In the genomic region with DNA sequence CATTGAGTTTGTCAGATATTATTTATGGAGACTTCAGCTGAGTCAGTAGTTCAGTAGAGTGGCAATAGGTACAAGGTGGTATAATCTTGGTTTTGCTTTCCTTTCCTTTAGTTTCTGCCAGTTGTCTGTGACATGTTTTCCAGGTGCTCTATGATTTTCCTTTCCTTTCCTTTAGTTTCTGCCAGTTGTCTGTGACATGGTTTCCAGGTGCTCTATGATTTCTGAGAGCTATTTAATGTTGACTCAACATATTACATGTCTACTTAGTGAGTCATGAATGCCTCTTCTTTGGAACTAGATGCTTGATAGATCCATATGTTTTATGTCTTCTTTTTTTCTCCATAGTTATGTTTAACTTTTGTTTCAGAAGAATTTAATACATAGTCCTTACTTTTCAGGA, we compare ENCODE assay signal across 1 cellular context.
TF ChIP-seq lines count a peak whose summit lies in the region.

No MANE protein-coding gene starts in this region.

TF ChIP-seq in SK-N-SH treated with all-trans-retinoic acid at 6 μM for 48 hours, 23 proteins besides CTCF, POLR2A, EP300 and RAD21:
- TF ChIP-seq, protein P1, sequence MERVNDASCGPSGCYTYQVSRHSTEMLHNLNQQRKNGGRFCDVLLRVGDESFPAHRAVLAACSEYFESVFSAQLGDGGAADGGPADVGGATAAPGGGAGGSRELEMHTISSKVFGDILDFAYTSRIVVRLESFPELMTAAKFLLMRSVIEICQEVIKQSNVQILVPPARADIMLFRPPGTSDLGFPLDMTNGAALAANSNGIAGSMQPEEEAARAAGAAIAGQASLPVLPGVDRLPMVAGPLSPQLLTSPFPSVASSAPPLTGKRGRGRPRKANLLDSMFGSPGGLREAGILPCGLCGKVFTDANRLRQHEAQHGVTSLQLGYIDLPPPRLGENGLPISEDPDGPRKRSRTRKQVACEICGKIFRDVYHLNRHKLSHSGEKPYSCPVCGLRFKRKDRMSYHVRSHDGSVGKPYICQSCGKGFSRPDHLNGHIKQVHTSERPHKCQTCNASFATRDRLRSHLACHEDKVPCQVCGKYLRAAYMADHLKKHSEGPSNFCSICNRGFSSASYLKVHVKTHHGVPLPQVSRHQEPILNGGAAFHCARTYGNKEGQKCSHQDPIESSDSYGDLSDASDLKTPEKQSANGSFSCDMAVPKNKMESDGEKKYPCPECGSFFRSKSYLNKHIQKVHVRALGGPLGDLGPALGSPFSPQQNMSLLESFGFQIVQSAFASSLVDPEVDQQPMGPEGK (CRISPR knock-in tag; IDR thresholded peaks at IDR 0.05; ENCODE audit: borderline replicate concordance), result no peak
- peak; percentile 62; the same call in 1 of the 2 replicates for TF ChIP-seq ISL1 (CRISPR knock-in tag; IDR thresholded peaks at IDR 0.05)
TF ChIP-seq in SK-N-SH treated with all-trans-retinoic acid at 6 μM for 48 hours: peak in this region for 1.
